8 cellular contexts compared by ENCODE assay signal in the genomic region with DNA sequence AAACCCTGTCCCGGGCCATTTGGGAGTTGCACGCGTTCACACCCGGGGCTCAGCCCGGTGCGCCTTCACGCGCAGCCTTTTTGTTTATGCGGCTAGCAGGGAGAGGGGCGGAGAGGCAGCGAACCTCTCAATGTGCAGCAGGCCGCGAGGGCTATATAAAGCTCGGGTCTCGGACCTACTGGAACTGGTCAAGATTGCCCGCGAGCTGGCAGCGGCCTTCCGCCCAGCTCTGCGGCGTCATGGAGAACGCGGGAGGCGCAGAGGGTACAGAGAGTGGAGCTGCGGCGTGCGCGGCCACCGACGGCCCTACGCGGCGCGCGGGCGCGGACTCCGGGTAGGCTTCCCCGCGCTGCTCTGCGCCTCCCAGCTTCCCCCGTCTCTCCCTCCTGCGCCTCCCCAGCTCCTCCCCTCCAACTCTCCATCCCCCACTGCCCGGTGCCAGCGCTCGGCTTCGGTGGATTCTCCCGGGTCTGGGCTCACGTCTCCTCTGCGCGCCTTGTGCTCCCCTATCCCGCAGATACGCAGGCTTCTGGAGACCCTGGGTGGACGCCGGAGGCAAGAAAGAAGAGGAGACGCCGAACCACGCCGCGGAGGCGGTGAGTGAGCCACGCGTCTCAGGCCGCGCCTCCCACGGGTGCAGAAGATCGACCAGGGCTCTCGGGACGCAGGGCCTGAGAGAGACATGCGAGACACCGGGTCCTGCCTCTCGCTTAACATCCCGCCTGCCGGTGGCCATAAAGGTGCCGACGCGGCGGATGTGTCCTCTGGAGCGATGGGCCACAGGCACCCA. TPM values are rescaled to one million over a fixed set of nuclear protein-coding genes. Genes with fewer than 3 reads are reported as not detected.
DNase-seq lines count a peak whose midpoint lies in the region; ATAC-seq and TF ChIP-seq lines count a peak whose summit lies in the region.

A gene with protein sequence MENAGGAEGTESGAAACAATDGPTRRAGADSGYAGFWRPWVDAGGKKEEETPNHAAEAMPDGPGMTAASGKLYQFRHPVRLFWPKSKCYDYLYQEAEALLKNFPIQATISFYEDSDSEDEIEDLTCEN (plus strand): TSS at position 183 of the 790 bp plus-strand sequence. CDS start 57 bp downstream, at position 240.

- peak; percentile 46 for ATAC-seq in GM18519 (IDR thresholded peaks at IDR 0.05; ENCODE audit: low FRiP score, unreplicated experiment)
- ATAC-seq in HG02970 (IDR thresholded peaks at IDR 0.05; ENCODE audit: low FRiP score, unreplicated experiment): no peak

- H3K4me3 Mint-ChIP-seq in nephron progenitor cell: peak within 1 kb of the TSS; percentile 86

- no peak within 1 kb of the TSS for H3K27ac Mint-ChIP-seq in nephron progenitor cell

- DNase-seq in AG04449 (ENCODE audit: low read depth, low spot score) (no peak), NCI-H1417 (lab: John Stamatoyannopoulos, UW) (peak; percentile 39 to 93 (median 91)), foreskin fibroblast (peak; percentile 61 to 75), nephron progenitor cell (peak; percentile 63), A172 (ENCODE audit: low spot score) (no peak)
- DNase-seq in activated T-cell treated with anti-CD3 and anti-CD28 coated beads, Interleukin-2, amount 50 U/mL, for 48 hours: peak; percentile 27 to 31

- CTCF ChIA-PET in AG04449 (lab: Yijun Ruan, JAX): no interaction called here

- TF ChIP-seq CTCF in AG04449 (IDR thresholded peaks at IDR 0.05; ENCODE audit: insufficient read depth, low read length, missing control alignments) (no peak), foreskin fibroblast (IDR thresholded peaks at IDR 0.05; ENCODE audit: low read depth, low read length) (no peak), nephron progenitor cell (IDR thresholded peaks at IDR 0.05) (no peak)

- peaks cover 19% of the 10 kb centered on the region for H3K4me1 Mint-ChIP-seq in nephron progenitor cell

- peak within 1 kb of the TSS; percentile 58 for H3K4me3 ChIP-seq in AG04449 (ENCODE audit: low read depth, low read length)
- peak within 1 kb of the TSS; percentile 48 to 51 for H3K4me3 ChIP-seq in foreskin fibroblast (ENCODE audit: low read depth in 1 of 2, low read length in 2 of 2)

- no peaks in the 10 kb centered on the region for H3K9me3 Mint-ChIP-seq in nephron progenitor cell

- peaks cover 85% of the 10 kb centered on the region for H3K27me3 Mint-ChIP-seq in nephron progenitor cell (ENCODE audit: low read depth, poor library complexity)

- POLR2A ChIA-PET in AG04449 (lab: Yijun Ruan, JAX): no interaction called here

- H3K36me3 Mint-ChIP-seq in nephron progenitor cell (ENCODE audit: low read depth): no peaks in the 10 kb centered on the region

RNA-seq across cellular contexts. Expression of the gene that starts here (rescaled TPM):
- not detected in 2 replicates for total RNA-seq in A172 (2014; rRNA removed; shearing (Covaris generic))

Comparison
In these comparisons a context has a peak if more than half of its experiments do, and no peak if none do; other contexts are left out.
1. DNase-seq: peak in NCI-H1417 (3 of 3), activated T-cell treated with anti-CD3 and anti-CD28 coated beads, Interleukin-2, amount 50 U/mL, for 48 hours (2 of 2), foreskin fibroblast (2 of 2) and nephron progenitor cell (single experiment); none in AG04449 (single experiment) and A172 (single experiment).